ENCODE assay signal across 8 cellular contexts in genomic region chr9:128851779-128852600, GRCh38. TPM values are rescaled to one million over a fixed set of nuclear protein-coding genes. Genes with fewer than 3 reads are reported as not detected.
A peak's percentile ranks its signal among the peaks of the same experiment; 100 is the strongest.
DNase-seq lines count a peak whose midpoint lies in the region; ATAC-seq and TF ChIP-seq lines count a peak whose summit lies in the region.
"Not testable (repeated sequence)": the region's sequence is repeated elsewhere in the genome, so short reads cannot be mapped to it uniquely, and the experiment has no call there.

No MANE protein-coding gene starts in this region.

- ATAC-seq in psoas muscle: peak in 2 of 4 donors; percentile 73 to 76

- H3K27ac Mint-ChIP-seq in activated naive CD4-positive, alpha-beta T cell treated with anti-CD3 and anti-CD28 coated beads for 36 hours: not testable (repeated sequence)

- H3K36me3 ChIP-seq in GM06990 (ENCODE audit: control insufficient read depth, insufficient read depth, low read length); psoas muscle (ENCODE audit: insufficient read depth in 1 of 2, low read depth in 1 of 2): not testable (repeated sequence)

- H3K27me3 Mint-ChIP-seq in activated naive CD4-positive, alpha-beta T cell treated with anti-CD3 and anti-CD28 coated beads for 36 hours (ENCODE audit: low read depth): not testable (repeated sequence)

- H3K36me3 Mint-ChIP-seq in activated naive CD4-positive, alpha-beta T cell treated with anti-CD3 and anti-CD28 coated beads for 36 hours (ENCODE audit: low read depth): peaks cover 15% of the 10 kb centered on the region

- intact Hi-C loops in activated naive CD4-positive, alpha-beta T cell treated with anti-CD3 and anti-CD28 coated beads for 36 hours (cut with micrococcal nuclease): not testable (repeated sequence)
- intact Hi-C loops in psoas muscle (cut with DNase I): loop anchor here in 1 of 2 donors (1.0 kb wide), 1 partner anchor 76 kb away; no protein-coding TSS in a partner anchor

- H3K27ac ChIP-seq in AG04450 (ENCODE audit: low read depth, low read length); RWPE1; psoas muscle: not testable (repeated sequence)

- not testable (repeated sequence) for H3K27me3 ChIP-seq in AG04450 (ENCODE audit: control insufficient read depth, insufficient read depth, low read length); GM06990 (replicated peaks; ENCODE audit: control insufficient read depth, insufficient read depth, low read length); psoas muscle (ENCODE audit: insufficient read depth in 3 of 3, low read length in 2 of 3)

- WGBS in psoas muscle, 3 donors: 73 to 77% (median 76%) methylated on average over 10 of the region's 10 CpGs

- not testable (repeated sequence) for H3K4me3 Mint-ChIP-seq in activated naive CD4-positive, alpha-beta T cell treated with anti-CD3 and anti-CD28 coated beads for 36 hours

- CTCF ChIA-PET in AG04450 (lab: Charles Lee): interaction anchor here (0.5 to 1.8 kb wide), 4 partner anchors 10 to 932 kb away, joined by 3 to 10 read pairs (median 6); no protein-coding TSS in a partner anchor
- CTCF ChIA-PET in RWPE1 (lab: Yijun Ruan, JAX): interaction anchor here (0.6 to 1.5 kb wide), 8 partner anchors 10 to 124 kb away, joined by 3 to 12 read pairs (median 4); no protein-coding TSS in a partner anchor
- CTCF ChIA-PET in activated naive CD4-positive, alpha-beta T cell treated with anti-CD3 and anti-CD28 coated beads for 36 hours (lab: Charles Lee): interaction anchor here (1.0 to 2.0 kb wide), 4 partner anchors 10 to 76 kb away, joined by 3 to 13 read pairs (median 4); partner anchors contain the start of gene ENDOG

- H3K4me3 ChIP-seq in AG04450 (ENCODE audit: low read depth, low read length); GM06990 (replicated peaks; ENCODE audit: low read depth, low read length); psoas muscle: not testable (repeated sequence)

- H3K4me1 Mint-ChIP-seq in activated naive CD4-positive, alpha-beta T cell treated with anti-CD3 and anti-CD28 coated beads for 36 hours (ENCODE audit: low read depth): not testable (repeated sequence)

- not testable (repeated sequence) for TF ChIP-seq POLR2A in erythroblast (IDR thresholded peaks at IDR 0.05; ENCODE audit: low read length)

- not testable (repeated sequence) for DNase-seq in AG04450 (ENCODE audit: low read depth, low spot score); GM06990 (ENCODE audit: extremely low read depth, insufficient read length); RWPE1 (ENCODE audit: low spot score); psoas muscle
- peak; percentile 49 for DNase-seq in MV-4-11 (lab: John Stamatoyannopoulos, UW)
- DNase-seq in activated naive CD4-positive, alpha-beta T cell treated with anti-CD3 and anti-CD28 coated beads for 36 hours: peak; percentile 27
- peak; percentile 60 to 64 for DNase-seq in erythroblast (lab: John Stamatoyannopoulos, UW)
- peak; percentile 6 for DNase-seq in kidney glomerular epithelial cell (lab: John Stamatoyannopoulos, UW)

- peaks cover 15% of the 10 kb centered on the region for H3K9me3 ChIP-seq in AG04450 (ENCODE audit: control insufficient read depth, insufficient read depth, low read length)
- not testable (repeated sequence) for H3K9me3 ChIP-seq in psoas muscle

- POLR2A ChIA-PET in AG04450 (lab: Yijun Ruan, JAX): interaction anchor here (1.2 kb wide), 1 partner anchor 96 kb away, joined by 3 read pairs; no protein-coding TSS in a partner anchor
- POLR2A ChIA-PET in RWPE1 (lab: Yijun Ruan, JAX; ENCODE audit: low non-redundant PET): not testable (repeated sequence)

- H3K9me3 Mint-ChIP-seq in activated naive CD4-positive, alpha-beta T cell treated with anti-CD3 and anti-CD28 coated beads for 36 hours: not testable (repeated sequence)

- TF ChIP-seq CTCF in AG04450 (IDR thresholded peaks at IDR 0.05; ENCODE audit: low read depth, low read length) (peak; percentile 40), GM06990 (IDR thresholded peaks at IDR 0.05; ENCODE audit: insufficient read depth, low read length, poor library complexity, severe bottlenecking) (peak; percentile 24), RWPE1 (conservative IDR thresholded peaks at IDR 0.05; ENCODE audit: low read depth) (peak; percentile 88), psoas muscle (IDR thresholded peaks at IDR 0.05) (peak; percentile 64)

- H3K4me1 ChIP-seq in psoas muscle: not testable (repeated sequence)

RNA-seq across cellular contexts. Expression of gene SPOUT1, which starts 22.4 kb away (rescaled TPM):
- polyA plus RNA-seq in AG04450 (2011; rRNA removed) (19.1 and 24.7 TPM in 2 replicates), psoas muscle (10 to 100 TPM in 2 of 3 donors, 1 to 10 TPM in 1; 9.5 to 18.3 (median 13.3) TPM)
- 53.7 and 94.3 TPM in 2 replicates for polyA minus RNA-seq in AG04450 (2011; rRNA and poly(A)+ RNA removed)
- 10 to 100 TPM; 72.9 to 82.3 TPM for total RNA-seq in activated naive CD4-positive, alpha-beta T cell treated with anti-CD3 and anti-CD28 coated beads for 36 hours
- total RNA-seq in psoas muscle: 10 to 100 TPM; 13.3 to 33.0 (median 20.6) TPM

RNA-seq across cellular contexts. Expression of gene KYAT1, which starts 29.8 kb away (rescaled TPM):
- polyA plus RNA-seq in AG04450 (2011; rRNA removed) (5.2 and 7.0 TPM in 2 replicates), psoas muscle (10 to 100 TPM in 1 of 3 donors, 1 to 10 TPM in 2; 7.2 to 12.0 (median 7.9) TPM)
- 3.1 and 6.4 TPM in 2 replicates for polyA minus RNA-seq in AG04450 (2011; rRNA and poly(A)+ RNA removed)
- total RNA-seq in activated naive CD4-positive, alpha-beta T cell treated with anti-CD3 and anti-CD28 coated beads for 36 hours: 10 to 100 TPM; 29.6 to 33.6 TPM
- total RNA-seq in psoas muscle: 1 to 10 TPM; 6.4 to 8.9 (median 7.1) TPM

RNA-seq across cellular contexts. Expression of gene LRRC8A, which starts 29.9 kb away (rescaled TPM):
- 25.3 and 31.7 TPM in 2 replicates for polyA plus RNA-seq in AG04450 (2011; rRNA removed)
- 33.8 and 45.7 TPM in 2 replicates for polyA minus RNA-seq in AG04450 (2011; rRNA and poly(A)+ RNA removed)
- 10 to 100 TPM; 13.1 to 13.2 TPM for total RNA-seq in activated naive CD4-positive, alpha-beta T cell treated with anti-CD3 and anti-CD28 coated beads for 36 hours
- total RNA-seq in psoas muscle: 10 to 100 TPM; 12.2 to 22.4 (median 18.3) TPM
- polyA plus RNA-seq in psoas muscle: 10 to 100 TPM; 11.6 to 71.5 (median 16.4) TPM

RNA-seq across cellular contexts. Expression of gene ENDOG, which starts 33.7 kb away (rescaled TPM):
- polyA plus RNA-seq in AG04450 (2011; rRNA removed): 6.3 and 7.8 TPM in 2 replicates
- polyA minus RNA-seq in AG04450 (2011; rRNA and poly(A)+ RNA removed): 4.9 and 6.5 TPM in 2 replicates
- 10 to 100 TPM in 1 of 2 experiments, 1 to 10 TPM in 1; 9.9 to 10.3 TPM for total RNA-seq in activated naive CD4-positive, alpha-beta T cell treated with anti-CD3 and anti-CD28 coated beads for 36 hours
- total RNA-seq in psoas muscle: 100 to 1,000 TPM in 1 of 4 donors, 10 to 100 TPM in 3; 81.6 to 109 (median 90.0) TPM
- polyA plus RNA-seq in psoas muscle: 100 to 1,000 TPM in 1 of 3 donors, 10 to 100 TPM in 2; 56.0 to 116 (median 84.9) TPM

Comparison
In these comparisons a context has a peak if more than half of its experiments do, and no peak if none do; other contexts are left out.
1. CTCF ChIP-seq: peak in every context shown above with its lines; median percentile 88 in RWPE1; 64 in psoas muscle; 40 in AG04450; 24 in GM06990.